Comparison of ENCODE assay signal across 1 cellular context in the genomic region with DNA sequence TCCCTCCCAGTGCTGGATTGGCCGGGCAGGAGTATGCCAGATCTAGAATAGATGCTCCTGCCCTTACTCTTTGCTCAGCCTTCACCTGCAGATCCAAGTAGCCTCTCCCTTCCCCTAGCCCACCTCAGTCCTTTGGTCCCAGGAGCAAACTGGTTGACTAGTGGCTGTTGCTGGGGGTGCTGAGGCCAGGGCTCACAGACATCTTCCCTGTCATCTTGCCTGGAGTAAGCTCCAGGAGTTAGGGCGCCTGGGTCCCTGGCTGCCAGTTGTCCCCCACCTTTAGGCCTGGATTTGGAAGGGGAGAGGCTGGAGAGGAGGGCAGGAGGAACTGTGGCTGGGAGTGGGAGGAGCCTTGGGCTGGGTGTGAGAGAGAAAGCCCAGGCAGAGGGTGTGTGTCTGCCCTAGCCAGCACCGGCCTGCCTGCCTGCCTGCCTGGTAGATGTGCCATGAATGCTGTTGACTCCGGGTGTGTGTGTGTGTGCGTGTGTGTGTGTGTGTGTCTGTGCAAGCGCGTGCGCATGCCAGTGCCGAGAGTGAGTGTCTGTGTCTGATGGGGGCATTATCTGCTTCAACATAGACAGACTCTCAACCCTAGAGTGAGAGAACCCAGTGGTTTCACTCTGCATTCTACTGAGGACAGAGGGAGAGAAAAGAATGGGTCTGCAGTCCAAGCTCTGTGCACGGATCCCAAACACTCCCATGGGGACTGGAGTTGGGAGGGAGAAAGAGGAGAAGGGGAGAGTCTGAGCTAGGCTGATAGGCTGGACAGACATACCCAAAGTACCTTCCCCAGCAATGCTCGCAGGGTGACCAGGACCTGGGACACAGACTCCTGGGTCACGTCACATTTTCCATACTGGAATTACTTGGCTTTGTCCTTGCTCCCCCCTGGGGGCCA.
TF ChIP-seq lines count a peak whose summit lies in the region.

No MANE protein-coding gene starts in this region.

TF ChIP-seq in HEK293, 187 proteins besides CTCF, POLR2A, EP300 and RAD21 (continued from another document):
- TF ChIP-seq ZNF341 (tag by site-specific recombination; IDR thresholded peaks at IDR 0.05; ENCODE audit: low read depth) = peak; percentile 56; the same call in 1 of the 2 replicates
- 0 out of 2 replicates have a peak, but pooled peaks have one; percentile 17 for TF ChIP-seq ZFHX2 (tag by site-specific recombination; conservative IDR thresholded peaks at IDR 0.05)
- TF ChIP-seq ZNF223 (tag by site-specific recombination; IDR thresholded peaks at IDR 0.05) = no peak
- 0 out of 2 replicates have a peak, but pooled peaks have one; percentile 46 for TF ChIP-seq ZNF10 (tag by site-specific recombination; IDR thresholded peaks at IDR 0.05)
- TF ChIP-seq ZNF335 (tag by site-specific recombination; conservative IDR thresholded peaks at IDR 0.05) = peak; percentile 98
- TF ChIP-seq ZSCAN4 (tag by site-specific recombination; IDR thresholded peaks at IDR 0.05) = peak; percentile 84
- TF ChIP-seq SP3 (tag by site-specific recombination; IDR thresholded peaks at IDR 0.05) = peak; percentile 49
- TF ChIP-seq ZBTB48 (tag by site-specific recombination; IDR thresholded peaks at IDR 0.05) = peak; percentile 56
- TF ChIP-seq, protein P1, sequence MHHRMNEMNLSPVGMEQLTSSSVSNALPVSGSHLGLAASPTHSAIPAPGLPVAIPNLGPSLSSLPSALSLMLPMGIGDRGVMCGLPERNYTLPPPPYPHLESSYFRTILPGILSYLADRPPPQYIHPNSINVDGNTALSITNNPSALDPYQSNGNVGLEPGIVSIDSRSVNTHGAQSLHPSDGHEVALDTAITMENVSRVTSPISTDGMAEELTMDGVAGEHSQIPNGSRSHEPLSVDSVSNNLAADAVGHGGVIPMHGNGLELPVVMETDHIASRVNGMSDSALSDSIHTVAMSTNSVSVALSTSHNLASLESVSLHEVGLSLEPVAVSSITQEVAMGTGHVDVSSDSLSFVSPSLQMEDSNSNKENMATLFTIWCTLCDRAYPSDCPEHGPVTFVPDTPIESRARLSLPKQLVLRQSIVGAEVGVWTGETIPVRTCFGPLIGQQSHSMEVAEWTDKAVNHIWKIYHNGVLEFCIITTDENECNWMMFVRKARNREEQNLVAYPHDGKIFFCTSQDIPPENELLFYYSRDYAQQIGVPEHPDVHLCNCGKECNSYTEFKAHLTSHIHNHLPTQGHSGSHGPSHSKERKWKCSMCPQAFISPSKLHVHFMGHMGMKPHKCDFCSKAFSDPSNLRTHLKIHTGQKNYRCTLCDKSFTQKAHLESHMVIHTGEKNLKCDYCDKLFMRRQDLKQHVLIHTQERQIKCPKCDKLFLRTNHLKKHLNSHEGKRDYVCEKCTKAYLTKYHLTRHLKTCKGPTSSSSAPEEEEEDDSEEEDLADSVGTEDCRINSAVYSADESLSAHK (tag by site-specific recombination; IDR thresholded peaks at IDR 0.05) = peak; percentile 24; the same call in 1 of the 2 replicates
- 0 out of 2 replicates have a peak, but pooled peaks have one; percentile 25 for TF ChIP-seq ZBTB7A (tag by site-specific recombination; IDR thresholded peaks at IDR 0.05; ENCODE audit: low read depth)
- TF ChIP-seq ZNF311 (tag by site-specific recombination; IDR thresholded peaks at IDR 0.05; ENCODE audit: borderline replicate concordance) = no peak
- TF ChIP-seq, protein P2, sequence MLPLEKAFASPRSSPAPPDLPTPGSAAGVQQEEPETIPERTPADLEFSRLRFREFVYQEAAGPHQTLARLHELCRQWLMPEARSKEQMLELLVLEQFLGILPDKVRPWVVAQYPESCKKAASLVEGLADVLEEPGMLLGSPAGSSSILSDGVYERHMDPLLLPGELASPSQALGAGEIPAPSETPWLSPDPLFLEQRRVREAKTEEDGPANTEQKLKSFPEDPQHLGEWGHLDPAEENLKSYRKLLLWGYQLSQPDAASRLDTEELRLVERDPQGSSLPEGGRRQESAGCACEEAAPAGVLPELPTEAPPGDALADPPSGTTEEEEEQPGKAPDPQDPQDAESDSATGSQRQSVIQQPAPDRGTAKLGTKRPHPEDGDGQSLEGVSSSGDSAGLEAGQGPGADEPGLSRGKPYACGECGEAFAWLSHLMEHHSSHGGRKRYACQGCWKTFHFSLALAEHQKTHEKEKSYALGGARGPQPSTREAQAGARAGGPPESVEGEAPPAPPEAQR (tag by site-specific recombination; IDR thresholded peaks at IDR 0.05) = 0 out of 2 replicates have a peak, but pooled peaks have one; percentile 13
- TF ChIP-seq ZNF366 (tag by site-specific recombination; conservative IDR thresholded peaks at IDR 0.05) = 0 out of 2 replicates have a peak, but pooled peaks have one; percentile 16
- TF ChIP-seq YY1 (tag by site-specific recombination; IDR thresholded peaks at IDR 0.05) = no peak
- TF ChIP-seq, protein P3, sequence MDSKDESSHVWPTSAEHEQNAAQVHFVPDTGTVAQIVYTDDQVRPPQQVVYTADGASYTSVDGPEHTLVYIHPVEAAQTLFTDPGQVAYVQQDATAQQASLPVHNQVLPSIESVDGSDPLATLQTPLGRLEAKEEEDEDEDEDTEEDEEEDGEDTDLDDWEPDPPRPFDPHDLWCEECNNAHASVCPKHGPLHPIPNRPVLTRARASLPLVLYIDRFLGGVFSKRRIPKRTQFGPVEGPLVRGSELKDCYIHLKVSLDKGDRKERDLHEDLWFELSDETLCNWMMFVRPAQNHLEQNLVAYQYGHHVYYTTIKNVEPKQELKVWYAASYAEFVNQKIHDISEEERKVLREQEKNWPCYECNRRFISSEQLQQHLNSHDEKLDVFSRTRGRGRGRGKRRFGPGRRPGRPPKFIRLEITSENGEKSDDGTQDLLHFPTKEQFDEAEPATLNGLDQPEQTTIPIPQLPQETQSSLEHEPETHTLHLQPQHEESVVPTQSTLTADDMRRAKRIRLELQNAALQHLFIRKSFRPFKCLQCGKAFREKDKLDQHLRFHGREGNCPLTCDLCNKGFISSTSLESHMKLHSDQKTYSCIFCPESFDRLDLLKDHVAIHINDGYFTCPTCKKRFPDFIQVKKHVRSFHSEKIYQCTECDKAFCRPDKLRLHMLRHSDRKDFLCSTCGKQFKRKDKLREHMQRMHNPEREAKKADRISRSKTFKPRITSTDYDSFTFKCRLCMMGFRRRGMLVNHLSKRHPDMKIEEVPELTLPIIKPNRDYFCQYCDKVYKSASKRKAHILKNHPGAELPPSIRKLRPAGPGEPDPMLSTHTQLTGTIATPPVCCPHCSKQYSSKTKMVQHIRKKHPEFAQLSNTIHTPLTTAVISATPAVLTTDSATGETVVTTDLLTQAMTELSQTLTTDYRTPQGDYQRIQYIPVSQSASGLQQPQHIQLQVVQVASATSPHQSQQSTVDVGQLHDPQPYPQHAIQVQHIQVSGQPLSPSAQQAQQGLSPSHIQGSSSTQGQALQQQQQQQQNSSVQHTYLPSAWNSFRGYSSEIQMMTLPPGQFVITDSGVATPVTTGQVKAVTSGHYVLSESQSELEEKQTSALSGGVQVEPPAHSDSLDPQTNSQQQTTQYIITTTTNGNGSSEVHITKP (tag by site-specific recombination; IDR thresholded peaks at IDR 0.05) = peak; percentile 66
